12 cellular contexts compared by ENCODE assay signal in genomic region chr3:138949445-138950005, GRCh38. TPM values are rescaled to one million over a fixed set of nuclear protein-coding genes. Genes with fewer than 3 reads are reported as not detected.
DNase-seq lines count a peak whose midpoint lies in the region; TF ChIP-seq lines count a peak whose summit lies in the region.
"Had no signal": no experiment of that assay in that cellular context is flagged by ENCODE, and none has a peak within 500 bp of the region (broad histone marks: within the 10 kb centered on the region; RNA-seq: fewer than 3 reads in every experiment).

No MANE protein-coding gene starts in this region.

- H2AK5ac ChIP-seq in H9 (ENCODE audit: insufficient read length, low read length), result no peak overlapping the region

- DNase-seq in H9, result peak; percentile 41
- DNase-seq in activated naive CD8-positive, alpha-beta T cell treated with anti-CD3 and anti-CD28 coated beads for 36 hours, result no peak
- no peak for DNase-seq in NCI-H128 (lab: John Stamatoyannopoulos, UW; ENCODE audit: unreplicated experiment)
- DNase-seq in SJCRH30, result no peak
- no peak for DNase-seq in 8988T
- no peak for DNase-seq in NCI-H2171 treated with DMSO at 0.1 percent for 48 hours (lab: John Stamatoyannopoulos, UW)
- DNase-seq: activated CD4-positive, alpha-beta T cell treated with anti-CD3 and anti-CD28 coated beads for 1 hour; NK-92 treated with Interleukin-12 subunit alpha and Interleukin-12 subunit beta, amount 100 ng/mL, for 24 hours had no signal

- H2BK20ac ChIP-seq in H9 (ENCODE audit: low read depth, low read length, poor library complexity, severe bottlenecking), result no peak overlapping the region

- H3K18ac ChIP-seq in H9 (ENCODE audit: insufficient read length, low read depth, low read length), result peak overlapping the region; percentile 30

- no peaks in the 10 kb centered on the region for H4K20me1 ChIP-seq in H9 (ENCODE audit: control insufficient read depth, insufficient read depth, insufficient read length)

- peak overlapping the region; percentile 30 for H3K4me2 ChIP-seq in H9 (ENCODE audit: insufficient read depth, insufficient read length, low read length)

- no peak overlapping the region for H2AFZ ChIP-seq in H9 (ENCODE audit: low read length)

- peaks cover 24% of the 10 kb centered on the region for H3K23me2 ChIP-seq in H9 (ENCODE audit: insufficient read length, low read depth, low read length, poor library complexity, severe bottlenecking)

- peaks cover 98% of the 10 kb centered on the region for H3K27me3 Mint-ChIP-seq in H9 (ENCODE audit: low read depth)
- H3K27me3 Mint-ChIP-seq in activated naive CD8-positive, alpha-beta T cell treated with anti-CD3 and anti-CD28 coated beads for 36 hours, result peaks cover 81% of the 10 kb centered on the region

- H4K91ac ChIP-seq in H9 (ENCODE audit: insufficient read length, low read depth, low read length), result no peak overlapping the region

- H3K4ac ChIP-seq in H9 (ENCODE audit: low read depth, low read length), result no peak overlapping the region

- no peak for TF ChIP-seq CTCF in H9 (conservative IDR thresholded peaks at IDR 0.05)

- H4K5ac ChIP-seq in H9 (ENCODE audit: insufficient read length, low read depth, low read length), result no peak overlapping the region

- no peak overlapping the region for H2BK5ac ChIP-seq in H9 (ENCODE audit: insufficient read length, low read length)

- no peak overlapping the region for H4K8ac ChIP-seq in H9 (replicated peaks; ENCODE audit: insufficient read length, low read depth, low read length)

- H3T11ph ChIP-seq in H9 (ENCODE audit: low read length), result no peak overlapping the region

- H3K27ac ChIP-seq in H9 (ENCODE audit: insufficient read length, low read depth, low read length) (no peak overlapping the region), skeletal muscle tissue (ENCODE audit: low read depth, low read length) (no peak overlapping the region), SJCRH30 (no peak overlapping the region)

- H3K4me3 Mint-ChIP-seq in H9, result peak overlapping the region; percentile 40 to 81
- peak overlapping the region; percentile 38 for H3K4me3 Mint-ChIP-seq in activated naive CD8-positive, alpha-beta T cell treated with anti-CD3 and anti-CD28 coated beads for 36 hours

- H3K36me3 ChIP-seq in skeletal muscle tissue (ENCODE audit: control insufficient read depth in 3 of 3, insufficient read depth in 3 of 3, low read length in 3 of 3) (no peaks in the 10 kb centered on the region), SJCRH30 (no peaks in the 10 kb centered on the region)

- no peaks in the 10 kb centered on the region for H3K9me3 ChIP-seq in H9 (ENCODE audit: control insufficient read depth, low read depth, low read length)
- H3K9me3 ChIP-seq in iPS-18c (ENCODE audit: control insufficient read depth, insufficient read depth, low read length), result peaks cover 2% of the 10 kb centered on the region
- no peaks in the 10 kb centered on the region for H3K9me3 ChIP-seq in skeletal muscle tissue (ENCODE audit: control insufficient read depth in 3 of 3, low read length in 3 of 3)
- no peaks in the 10 kb centered on the region for H3K9me3 ChIP-seq in SJCRH30 (replicated peaks)

- no CpG with 5 or more reads among the region's 27 CpGs for WGBS in H9 (ENCODE audit: extremely low coverage, insufficient read length, low lambda C conversion rate)

- H3K4me1 ChIP-seq in H9 (ENCODE audit: insufficient read depth, low read length) (peaks cover 7% of the 10 kb centered on the region; the same call in 1 of the 2 replicates), skeletal muscle tissue (ENCODE audit: control insufficient read depth in 3 of 3, insufficient read depth in 3 of 3, low read length in 3 of 3) (peaks cover 14 to 28% (median 18%) of the 10 kb centered on the region in 3 donors), SJCRH30 (no peaks in the 10 kb centered on the region)

- H3K4me3 ChIP-seq in iPS-18c (ENCODE audit: insufficient read depth, low read depth, low read length) (peak overlapping the region; percentile 34), skeletal muscle tissue (ENCODE audit: low read length in 3 of 3) (peak overlapping the region; percentile 14 to 55 (median 41)), SJCRH30 (no peak overlapping the region)

- H3K36me3 Mint-ChIP-seq in H9 (ENCODE audit: insufficient read depth in 1 of 3, low read depth in 3 of 3), result peaks cover 0 to 7% (median 0%) of the 10 kb centered on the region in 3 experiments; a peak in 3 of 7 replicates
- no peaks in the 10 kb centered on the region for H3K36me3 Mint-ChIP-seq in activated naive CD8-positive, alpha-beta T cell treated with anti-CD3 and anti-CD28 coated beads for 36 hours

- H3K79me2 ChIP-seq in H9 (ENCODE audit: insufficient read depth, low read length), result no peaks in the 10 kb centered on the region

- H2BK15ac ChIP-seq in H9 (ENCODE audit: low read depth, low read length), result no peak overlapping the region

- peak overlapping the region in 1 of 3 experiments; percentile 34; a peak in 1 of 7 replicates for H3K27ac Mint-ChIP-seq in H9
- no peak overlapping the region for H3K27ac Mint-ChIP-seq in activated naive CD8-positive, alpha-beta T cell treated with anti-CD3 and anti-CD28 coated beads for 36 hours

- H2BK120ac ChIP-seq in H9 (ENCODE audit: low read depth, low read length, poor library complexity, severe bottlenecking), result no peak overlapping the region

- peak overlapping the region; percentile 80 for H3K14ac ChIP-seq in H9 (ENCODE audit: insufficient read depth, low read length)

- no peak overlapping the region for H2BK12ac ChIP-seq in H9 (ENCODE audit: insufficient read length, low read depth, low read length)

- no peak overlapping the region for H3K23ac ChIP-seq in H9 (ENCODE audit: insufficient read length, low read depth, low read length)

- no peaks in the 10 kb centered on the region for H3K79me1 ChIP-seq in H9 (ENCODE audit: insufficient read depth, low read depth, low read length, poor library complexity, severe bottlenecking)

- H3K56ac ChIP-seq in H9 (ENCODE audit: insufficient read length, low read depth, low read length), result no peak overlapping the region

- H3K4me1 Mint-ChIP-seq in H9, result peaks cover 33 to 36% of the 10 kb centered on the region in 2 experiments
- peaks cover 24% of the 10 kb centered on the region for H3K4me1 Mint-ChIP-seq in activated naive CD8-positive, alpha-beta T cell treated with anti-CD3 and anti-CD28 coated beads for 36 hours

- peaks cover 2 to 5% of the 10 kb centered on the region in 2 experiments; a peak in 4 of 5 replicates for H3K9me3 Mint-ChIP-seq in H9
- H3K9me3 Mint-ChIP-seq in activated naive CD8-positive, alpha-beta T cell treated with anti-CD3 and anti-CD28 coated beads for 36 hours, result no peaks in the 10 kb centered on the region

- peaks cover 48% of the 10 kb centered on the region for H3K27me3 ChIP-seq in H9 (ENCODE audit: insufficient read depth, low read length)
- peaks cover 75 to 76% (median 76%) of the 10 kb centered on the region in 3 donors for H3K27me3 ChIP-seq in skeletal muscle tissue (ENCODE audit: control insufficient read depth in 3 of 3, insufficient read depth in 3 of 3, low read length in 3 of 3)
- no peaks in the 10 kb centered on the region for H3K27me3 ChIP-seq in SJCRH30

- H3K9ac ChIP-seq in H9 (ENCODE audit: extremely low read depth, insufficient read length, low read length) (no peak overlapping the region), skeletal muscle tissue (ENCODE audit: low read depth in 1 of 3, low read length in 3 of 3) (no peak overlapping the region)

RNA-seq across cellular contexts. Expression of gene FOXL2NB, which starts 2.5 kb away (rescaled TPM):
- 0.31 and 0.55 TPM in 2 replicates for total RNA-seq in H9 (2021)
- total RNA-seq in activated naive CD8-positive, alpha-beta T cell treated with anti-CD3 and anti-CD28 coated beads for 36 hours, result not detected
- total RNA-seq in skeletal muscle tissue, result not detected
- total RNA-seq in SJCRH30 (2014; rRNA removed; shearing (Covaris generic)), result 0.23 and 0.34 TPM in 2 replicates
- total RNA-seq: posterior vena cava, subcutaneous adipose tissue had no signal

RNA-seq across cellular contexts. Expression of gene FOXL2, which starts 2.6 kb away (rescaled TPM):
- total RNA-seq in H9 (2021) (0.22 and 0.29 TPM in 2 replicates), skeletal muscle tissue (not detected)
- not detected for total RNA-seq in activated naive CD8-positive, alpha-beta T cell treated with anti-CD3 and anti-CD28 coated beads for 36 hours
- 0.42 and 0.89 TPM in 2 replicates for total RNA-seq in SJCRH30 (2014; rRNA removed; shearing (Covaris generic))
- total RNA-seq: posterior vena cava, subcutaneous adipose tissue had no signal

RNA-seq across cellular contexts. Expression of gene PRR23A, which starts 56.5 kb away (rescaled TPM):
- total RNA-seq in H9 (2021) (not detected in 2 replicates), skeletal muscle tissue (not detected)
- not detected for total RNA-seq in activated naive CD8-positive, alpha-beta T cell treated with anti-CD3 and anti-CD28 coated beads for 36 hours
- not detected in 2 replicates for total RNA-seq in SJCRH30 (2014; rRNA removed; shearing (Covaris generic))
- total RNA-seq: posterior vena cava, subcutaneous adipose tissue had no signal
